Comparison of ENCODE assay signal across 16 cellular contexts in the genomic region with DNA sequence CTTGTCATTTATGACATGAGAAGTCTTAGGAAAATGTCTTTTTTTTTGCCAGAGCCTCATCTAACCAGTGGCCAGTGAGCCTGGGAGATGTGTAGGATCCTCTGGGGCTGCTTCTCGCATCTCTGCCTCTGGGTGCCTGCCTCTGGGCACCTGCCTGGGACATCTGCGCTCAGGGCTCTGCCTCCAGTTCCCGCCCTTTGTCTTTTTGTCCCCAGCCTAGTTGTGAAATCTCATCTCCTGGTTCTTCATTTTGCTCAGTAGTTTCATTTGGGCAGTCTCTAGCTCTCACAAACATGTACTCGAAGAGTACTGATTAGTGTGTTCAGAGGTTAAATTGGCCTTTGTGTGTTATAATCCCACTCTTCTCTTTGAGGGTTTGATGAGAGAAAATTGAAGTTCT.
DNase-seq lines count a peak whose midpoint lies in the region; ATAC-seq and TF ChIP-seq lines count a peak whose summit lies in the region.
"Had no signal": no experiment of that assay in that cellular context is flagged by ENCODE, and none has a peak within 500 bp of the region (broad histone marks: within the 10 kb centered on the region; RNA-seq: fewer than 3 reads in every experiment).

No MANE protein-coding gene starts in this region.

- no peak overlapping the region for H2BK120ac ChIP-seq in trophoblast cell (ENCODE audit: insufficient read depth, low read length, poor library complexity)

- H4K20me1 ChIP-seq in GM23338 (replicated peaks; ENCODE audit: insufficient read depth) (no peaks in the 10 kb centered on the region), OCI-LY1 (ENCODE audit: insufficient read depth, low read length) (no peaks in the 10 kb centered on the region)

- no peak overlapping the region for H4K12ac ChIP-seq in trophoblast cell (ENCODE audit: low read depth, low read length)

- H3K79me1 ChIP-seq in trophoblast cell (ENCODE audit: low read length): no peaks in the 10 kb centered on the region

- peaks cover 2% of the 10 kb centered on the region for H3K27me3 Mint-ChIP-seq in GM23338 (ENCODE audit: insufficient read depth, low read depth, poor library complexity)
- peaks cover 17% of the 10 kb centered on the region for H3K27me3 Mint-ChIP-seq in stimulated activated memory B cell treated with anti-CD40 and anti-IgM and Interleukin-4, amounts not matched to agents 10 μg/mL and 1 μg/mL and 100 μg/mL, for 72 hours
- H3K27me3 Mint-ChIP-seq: CD4-positive, alpha-beta T cell had no signal

- no peak overlapping the region for H3K4me3 ChIP-seq in GM23338
- no peak overlapping the region for H3K4me3 ChIP-seq in OCI-LY1 (ENCODE audit: low read depth, low read length, poor library complexity, severe bottlenecking)
- no peak overlapping the region for H3K4me3 ChIP-seq in trophoblast cell (ENCODE audit: low read depth, low read length)
- H3K4me3 ChIP-seq: A549 had no signal

- no peak overlapping the region for H3K18ac ChIP-seq in trophoblast cell (ENCODE audit: low read length)

- H3K36me3 ChIP-seq in GM23338 (ENCODE audit: insufficient read depth): no peaks in the 10 kb centered on the region
- peaks cover 43% of the 10 kb centered on the region for H3K36me3 ChIP-seq in OCI-LY1 (ENCODE audit: insufficient read depth, low read length)
- no peaks in the 10 kb centered on the region for H3K36me3 ChIP-seq in trophoblast cell (ENCODE audit: control insufficient read depth in 1 of 2, insufficient read depth in 2 of 2, low read length in 2 of 2)

- H3F3A ChIP-seq in GM23338 (replicated peaks; ENCODE audit: low read depth) (no peaks in the 10 kb centered on the region), OCI-LY1 (ENCODE audit: insufficient read depth, low read length) (no peaks in the 10 kb centered on the region)

- H3K4me3 Mint-ChIP-seq in GM23338: no peak overlapping the region
- no peak overlapping the region for H3K4me3 Mint-ChIP-seq in stimulated activated memory B cell treated with anti-CD40 and anti-IgM and Interleukin-4, amounts not matched to agents 10 μg/mL and 1 μg/mL and 100 μg/mL, for 72 hours
- H3K4me3 Mint-ChIP-seq: CD4-positive, alpha-beta T cell had no signal

- H4K8ac ChIP-seq in trophoblast cell (ENCODE audit: low read depth, low read length): no peak overlapping the region

- H3K27me3 ChIP-seq in GM23338 (ENCODE audit: insufficient read depth): no peaks in the 10 kb centered on the region
- H3K27me3 ChIP-seq in OCI-LY1 (ENCODE audit: insufficient read depth, low read length): no peaks in the 10 kb centered on the region
- H3K27me3 ChIP-seq in foreskin keratinocyte: no peaks in the 10 kb centered on the region
- H3K27me3 ChIP-seq in trophoblast cell (ENCODE audit: insufficient read depth, low read length): no peaks in the 10 kb centered on the region

- no peaks in the 10 kb centered on the region for H3K9me2 ChIP-seq in GM23338 (ENCODE audit: insufficient read depth)
- H3K9me2 ChIP-seq in OCI-LY1 (ENCODE audit: low read depth, low read length): no peaks in the 10 kb centered on the region

- H3K4me2 ChIP-seq in GM23338 (no peak overlapping the region), OCI-LY1 (ENCODE audit: low read length) (peak overlapping the region; percentile 0; the same call in 1 of the 2 replicates), trophoblast cell (ENCODE audit: low read length) (no peak overlapping the region)
- H3K4me2 ChIP-seq: A549 had no signal

- ATAC-seq in GM23338 (peak; percentile 39; the same call in 2 of the 3 replicates), foreskin keratinocyte (peak; percentile 18), HG03460 (IDR thresholded peaks at IDR 0.05; ENCODE audit: unreplicated experiment) (no peak)
- ATAC-seq in stimulated activated memory B cell treated with anti-CD40 and anti-IgM and Interleukin-4, amounts not matched to agents 10 μg/mL and 1 μg/mL and 100 μg/mL, for 72 hours: no peak
- ATAC-seq: A549 had no signal

- peak overlapping the region; percentile 23; the same call in 1 of the 2 replicates for H3K9ac ChIP-seq in OCI-LY1 (ENCODE audit: low read length)
- no peak overlapping the region for H3K9ac ChIP-seq in trophoblast cell (ENCODE audit: low read length)

- no peaks in the 10 kb centered on the region; the same call in 2 of the 3 replicates for H3K36me3 Mint-ChIP-seq in GM23338 (ENCODE audit: low read depth)
- no peaks in the 10 kb centered on the region for H3K36me3 Mint-ChIP-seq in stimulated activated memory B cell treated with anti-CD40 and anti-IgM and Interleukin-4, amounts not matched to agents 10 μg/mL and 1 μg/mL and 100 μg/mL, for 72 hours

- no peak overlapping the region for H3K4ac ChIP-seq in trophoblast cell (ENCODE audit: low read depth, low read length)

- H3K79me2 ChIP-seq in GM23338 (replicated peaks; ENCODE audit: insufficient read depth) (no peaks in the 10 kb centered on the region), OCI-LY1 (ENCODE audit: insufficient read depth, low read length) (peaks cover 39% of the 10 kb centered on the region), trophoblast cell (ENCODE audit: control insufficient read depth, insufficient read depth, low read length, poor library complexity) (no peaks in the 10 kb centered on the region)

- H3K4me1 ChIP-seq in GM23338 (ENCODE audit: insufficient read depth): peaks cover 4% of the 10 kb centered on the region; the same call in 1 of the 2 replicates
- H3K4me1 ChIP-seq in OCI-LY1 (ENCODE audit: insufficient read depth, low read length, severe bottlenecking): peaks cover 53% of the 10 kb centered on the region
- H3K4me1 ChIP-seq in foreskin keratinocyte: peaks cover 15% of the 10 kb centered on the region
- H3K4me1 ChIP-seq in trophoblast cell (ENCODE audit: control insufficient read depth in 1 of 2, insufficient read depth in 2 of 2, low read length in 2 of 2): peaks cover 0 to 15% of the 10 kb centered on the region in 2 experiments

- H3K9me3 ChIP-seq in OCI-LY1 (ENCODE audit: low read length) (no peaks in the 10 kb centered on the region), trophoblast cell (ENCODE audit: insufficient read depth, low read depth, low read length) (no peaks in the 10 kb centered on the region)
- H3K9me3 ChIP-seq: A549 had no signal

- H4K91ac ChIP-seq in trophoblast cell (ENCODE audit: low read depth, low read length): no peak overlapping the region

- DNase-seq in GM23338 (ENCODE audit: low spot score) (no peak), foreskin keratinocyte (no peak), trophoblast cell (no peak), SHP77 treated with DMSO at 0.1 percent for 48 hours (lab: John Stamatoyannopoulos, UW) (no peak)
- DNase-seq: CD4-positive, alpha-beta T cell; DMS153; GDM1; GOT3; NCI-H1105 treated with DMSO at 0.1 percent for 48 hours; NCI-H1694 treated with DMSO at 0.1 percent for 48 hours; NCI-H510A treated with DMSO at 0.1 percent for 48 hours; NCI-H774 had no signal

- H3K23ac ChIP-seq in trophoblast cell (ENCODE audit: low read length): no peak overlapping the region

- no CpG with 5 or more reads among the region's 4 CpGs for WGBS in trophoblast cell (ENCODE audit: extremely low coverage, insufficient coverage, insufficient read length)

- TF ChIP-seq CTCF in GM23338 (conservative IDR thresholded peaks at IDR 0.05; ENCODE audit: low read depth in 2 of 2): no peak
- no peak for TF ChIP-seq CTCF in OCI-LY1 (IDR thresholded peaks at IDR 0.05; ENCODE audit: low read length)
- no peak for TF ChIP-seq CTCF in foreskin keratinocyte (conservative IDR thresholded peaks at IDR 0.05)

- no peak overlapping the region for H3K27ac ChIP-seq in GM23338 (ENCODE audit: low read depth)
- H3K27ac ChIP-seq in OCI-LY1 (ENCODE audit: low read depth, low read length, poor library complexity, severe bottlenecking): peak overlapping the region; percentile 74
- H3K27ac ChIP-seq in foreskin keratinocyte: no peak overlapping the region
- no peak overlapping the region for H3K27ac ChIP-seq in trophoblast cell (ENCODE audit: low read depth, low read length)

- H2BK12ac ChIP-seq in trophoblast cell (ENCODE audit: low read length): no peak overlapping the region

- no peak overlapping the region; the same call in 1 of the 2 replicates for H3K27ac Mint-ChIP-seq in GM23338
- H3K27ac Mint-ChIP-seq in stimulated activated memory B cell treated with anti-CD40 and anti-IgM and Interleukin-4, amounts not matched to agents 10 μg/mL and 1 μg/mL and 100 μg/mL, for 72 hours: no peak overlapping the region
- H3K27ac Mint-ChIP-seq: CD4-positive, alpha-beta T cell had no signal

- no peak overlapping the region for H2AFZ ChIP-seq in GM23338
- H2AFZ ChIP-seq in OCI-LY1 (ENCODE audit: low read length): no peak overlapping the region
- no peak overlapping the region for H2AFZ ChIP-seq in trophoblast cell (ENCODE audit: insufficient read depth, low read length, poor library complexity)

- H2BK5ac ChIP-seq in trophoblast cell (ENCODE audit: low read depth, low read length, poor library complexity): no peak overlapping the region

- peaks cover 3% of the 10 kb centered on the region; the same call in 2 of the 3 replicates for H3K4me1 Mint-ChIP-seq in GM23338
- H3K4me1 Mint-ChIP-seq in stimulated activated memory B cell treated with anti-CD40 and anti-IgM and Interleukin-4, amounts not matched to agents 10 μg/mL and 1 μg/mL and 100 μg/mL, for 72 hours: no peaks in the 10 kb centered on the region

- no peak overlapping the region for H3K14ac ChIP-seq in trophoblast cell (ENCODE audit: low read length)

- no peaks in the 10 kb centered on the region; the same call in 2 of the 3 replicates for H3K9me3 Mint-ChIP-seq in GM23338
- peaks cover 3% of the 10 kb centered on the region for H3K9me3 Mint-ChIP-seq in stimulated activated memory B cell treated with anti-CD40 and anti-IgM and Interleukin-4, amounts not matched to agents 10 μg/mL and 1 μg/mL and 100 μg/mL, for 72 hours
- H3K9me3 Mint-ChIP-seq: CD4-positive, alpha-beta T cell had no signal

- peak overlapping the region; percentile 2 for H2AK5ac ChIP-seq in trophoblast cell (ENCODE audit: low read length)

TF ChIP-seq in GM23338, 12 proteins besides CTCF, POLR2A, EP300 and RAD21 (continues in another document):
- TF ChIP-seq ZNF114 (CRISPR knock-in tag; IDR thresholded peaks at IDR 0.05) (no peak), POLR2AphosphoS5 (IDR thresholded peaks at IDR 0.05; ENCODE audit: low read depth) (no peak), JUNB (IDR thresholded peaks at IDR 0.05; ENCODE audit: unreplicated experiment) (no peak), NANOG (IDR thresholded peaks at IDR 0.05; ENCODE audit: borderline replicate concordance) (no peak), EZH2phosphoT487 (IDR thresholded peaks at IDR 0.05; ENCODE audit: unreplicated experiment) (no peak), CREB1 (CRISPR knock-in tag; IDR thresholded peaks at IDR 0.05; ENCODE audit: low read depth) (no peak)
- TF ChIP-seq, protein P1, sequence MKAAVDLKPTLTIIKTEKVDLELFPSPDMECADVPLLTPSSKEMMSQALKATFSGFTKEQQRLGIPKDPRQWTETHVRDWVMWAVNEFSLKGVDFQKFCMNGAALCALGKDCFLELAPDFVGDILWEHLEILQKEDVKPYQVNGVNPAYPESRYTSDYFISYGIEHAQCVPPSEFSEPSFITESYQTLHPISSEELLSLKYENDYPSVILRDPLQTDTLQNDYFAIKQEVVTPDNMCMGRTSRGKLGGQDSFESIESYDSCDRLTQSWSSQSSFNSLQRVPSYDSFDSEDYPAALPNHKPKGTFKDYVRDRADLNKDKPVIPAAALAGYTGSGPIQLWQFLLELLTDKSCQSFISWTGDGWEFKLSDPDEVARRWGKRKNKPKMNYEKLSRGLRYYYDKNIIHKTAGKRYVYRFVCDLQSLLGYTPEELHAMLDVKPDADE (IDR thresholded peaks at IDR 0.05): no peak

Comparison
In these comparisons a context has a peak if more than half of its experiments do, and no peak if none do; other contexts are left out.
1. ATAC-seq: peak in GM23338 (single experiment) and foreskin keratinocyte (single experiment); none in stimulated activated memory B cell treated with anti-CD40 and anti-IgM and Interleukin-4, amounts not matched to agents 10 μg/mL and 1 μg/mL and 100 μg/mL, for 72 hours (single experiment) and HG03460 (single experiment).